8 cellular contexts compared by ENCODE assay signal in genomic region chr14:61837336-61838229, GRCh38. TPM values are rescaled to one million over a fixed set of nuclear protein-coding genes. Genes with fewer than 3 reads are reported as not detected.
DNase-seq lines count a peak whose midpoint lies in the region; ATAC-seq, FAIRE-seq and TF ChIP-seq lines count a peak whose summit lies in the region.

No MANE protein-coding gene starts in this region.

- TF ChIP-seq CTCF in GM12874 (IDR thresholded peaks at IDR 0.05; ENCODE audit: insufficient read depth, low read depth, low read length) (peak; percentile 85), ascending aorta (IDR thresholded peaks at IDR 0.05) (peak; percentile 83 to 96 (median 90))

- H3K27ac ChIP-seq in ascending aorta (no peak overlapping the region), small intestine (ENCODE audit: low read depth in 1 of 2, low read length in 1 of 2) (no peak overlapping the region)

- no peak for FAIRE-seq in small intestine (lab: Jason Lieb, UNC)

- intact Hi-C loops in ascending aorta (cut with DNase I) = loop anchor here (1.0 to 10.0 kb wide), 2 partner anchors 376 to 553 kb away; partner anchors contain the start of gene TMEM30B

- H3K4me3 Mint-ChIP-seq in T-helper 2 cell treated with Interferon-gamma antibody and Interleukin-4, amounts not matched to agents 5 μg/mL and 100 μg/mL, for 36 hours = no peak overlapping the region

- peak; percentile 89 for ATAC-seq in HG02678 (IDR thresholded peaks at IDR 0.05; ENCODE audit: unreplicated experiment)
- no peak for ATAC-seq in GM21619 (IDR thresholded peaks at IDR 0.05; ENCODE audit: unreplicated experiment)

- 38 to 46% (median 40%) methylated on average over 10 of the region's 10 CpGs for WGBS in small intestine, 3 donors

- peaks cover 31% of the 10 kb centered on the region for H3K27me3 Mint-ChIP-seq in T-helper 2 cell treated with Interferon-gamma antibody and Interleukin-4, amounts not matched to agents 5 μg/mL and 100 μg/mL, for 36 hours (ENCODE audit: low read depth)

- H3K4me1 Mint-ChIP-seq in T-helper 2 cell treated with Interferon-gamma antibody and Interleukin-4, amounts not matched to agents 5 μg/mL and 100 μg/mL, for 36 hours (ENCODE audit: low read depth) = peaks cover 3% of the 10 kb centered on the region

- H3K36me3 Mint-ChIP-seq in T-helper 2 cell treated with Interferon-gamma antibody and Interleukin-4, amounts not matched to agents 5 μg/mL and 100 μg/mL, for 36 hours (ENCODE audit: low read depth) = no peaks in the 10 kb centered on the region

- DNase-seq in NCI-H187 (lab: John Stamatoyannopoulos, UW) = peak; percentile 67 to 79
- DNase-seq in T-helper 2 cell treated with Interferon-gamma antibody and Interleukin-4, amounts not matched to agents 5 μg/mL and 100 μg/mL, for 36 hours (ENCODE audit: low spot score) = peak; percentile 59
- DNase-seq in ascending aorta (ENCODE audit: low spot score in 2 of 2) = peak; percentile 14 to 84
- peak; percentile 48 for DNase-seq in hepatic stellate cell (ENCODE audit: low spot score)
- peak; percentile 83 for DNase-seq in small intestine

- H3K4me3 ChIP-seq in ascending aorta = no peak overlapping the region
- H3K4me3 ChIP-seq in small intestine (ENCODE audit: low read depth in 1 of 2, low read length in 2 of 2) = no peak overlapping the region

- H3K27me3 ChIP-seq in ascending aorta (no peaks in the 10 kb centered on the region), small intestine (ENCODE audit: control insufficient read depth in 2 of 2, insufficient read depth in 2 of 2, low read length in 2 of 2) (peaks cover 0 to 2% of the 10 kb centered on the region in 2 donors)

- H3K36me3 ChIP-seq in ascending aorta (no peaks in the 10 kb centered on the region), small intestine (ENCODE audit: control insufficient read depth in 2 of 2, insufficient read depth in 2 of 2, low read length in 2 of 2) (no peaks in the 10 kb centered on the region)

- H3K9me3 ChIP-seq in ascending aorta (no peaks in the 10 kb centered on the region), small intestine (ENCODE audit: control insufficient read depth, low read depth) (no peaks in the 10 kb centered on the region)

- H3K27ac Mint-ChIP-seq in T-helper 2 cell treated with Interferon-gamma antibody and Interleukin-4, amounts not matched to agents 5 μg/mL and 100 μg/mL, for 36 hours = no peak overlapping the region

- no peaks in the 10 kb centered on the region for H3K9me3 Mint-ChIP-seq in T-helper 2 cell treated with Interferon-gamma antibody and Interleukin-4, amounts not matched to agents 5 μg/mL and 100 μg/mL, for 36 hours

- H3K4me1 ChIP-seq in ascending aorta (no peaks in the 10 kb centered on the region), small intestine (ENCODE audit: control insufficient read depth in 2 of 2, insufficient read depth in 1 of 2, low read depth in 1 of 2, low read length in 1 of 2) (no peaks in the 10 kb centered on the region)

RNA-seq across cellular contexts. Expression of gene SYT16, which starts 25.1 kb away (rescaled TPM):
- total RNA-seq in ascending aorta = not detected
- polyA plus RNA-seq in small intestine = under 1 TPM in 1 of 3 donors, not detected in 2; 0.01 TPM
